In genomic region chr17:51427259-51428255, GRCh38 we compare ENCODE assay signal across 8 cellular contexts.
DNase-seq lines count a peak whose midpoint lies in the region; ATAC-seq and TF ChIP-seq lines count a peak whose summit lies in the region.

No MANE protein-coding gene starts in this region.

- no peaks in the 10 kb centered on the region for H3K9me3 Mint-ChIP-seq in T-helper 2 cell treated with Interferon-gamma antibody and Interleukin-4, amounts not matched to agents 5 μg/mL and 100 μg/mL, for 36 hours
- no peaks in the 10 kb centered on the region for H3K9me3 Mint-ChIP-seq in central memory CD8-positive, alpha-beta T cell

- H3K9me2 ChIP-seq in MM.1S (replicated peaks; ENCODE audit: insufficient read depth, low read length) = no peaks in the 10 kb centered on the region

- H3K4me1 Mint-ChIP-seq in T-helper 2 cell treated with Interferon-gamma antibody and Interleukin-4, amounts not matched to agents 5 μg/mL and 100 μg/mL, for 36 hours (ENCODE audit: low read depth) = peaks cover 48% of the 10 kb centered on the region
- H3K4me1 Mint-ChIP-seq in central memory CD8-positive, alpha-beta T cell = peaks cover 8% of the 10 kb centered on the region

- in situ Hi-C loops in GM13977 (cut with MboI; ENCODE audit: low pct_unique_long_range_greater_than_20kb, low sequenced_read_pairs, unreplicated experiment) = no loop called here

- H3K4me3 ChIP-seq in MM.1S (ENCODE audit: low read length) = no peak overlapping the region

- H3K27ac Mint-ChIP-seq in T-helper 2 cell treated with Interferon-gamma antibody and Interleukin-4, amounts not matched to agents 5 μg/mL and 100 μg/mL, for 36 hours = peak overlapping the region; percentile 85
- peak overlapping the region; percentile 67 for H3K27ac Mint-ChIP-seq in central memory CD8-positive, alpha-beta T cell (ENCODE audit: low read depth)

- H3K79me2 ChIP-seq in MM.1S (ENCODE audit: low read length) = no peaks in the 10 kb centered on the region

- no peaks in the 10 kb centered on the region for H4K20me1 ChIP-seq in MM.1S (ENCODE audit: insufficient read depth, low read length)

- H3K36me3 ChIP-seq in MM.1S (replicated peaks; ENCODE audit: insufficient read depth, low read length) = no peaks in the 10 kb centered on the region

- peak overlapping the region; percentile 78 for H3K4me3 Mint-ChIP-seq in T-helper 2 cell treated with Interferon-gamma antibody and Interleukin-4, amounts not matched to agents 5 μg/mL and 100 μg/mL, for 36 hours
- H3K4me3 Mint-ChIP-seq in central memory CD8-positive, alpha-beta T cell = peak overlapping the region; percentile 21

- no peak for TF ChIP-seq CTCF in GM13977 (IDR thresholded peaks at IDR 0.05; ENCODE audit: extremely low read depth, insufficient read depth, missing control alignments)
- TF ChIP-seq CTCF in MM.1S (IDR thresholded peaks at IDR 0.05; ENCODE audit: low read length) = no peak

- no peak overlapping the region for H2AFZ ChIP-seq in MM.1S (ENCODE audit: low read length)

- no peaks in the 10 kb centered on the region for H3F3A ChIP-seq in MM.1S (ENCODE audit: insufficient read depth, low read length)

- H3K4me1 ChIP-seq in MM.1S (ENCODE audit: low read length) = no peaks in the 10 kb centered on the region

- no peaks in the 10 kb centered on the region for H3K27me3 ChIP-seq in MM.1S (replicated peaks; ENCODE audit: insufficient read depth, low read length)

- peak; percentile 73 for ATAC-seq in HG02973 (IDR thresholded peaks at IDR 0.05; ENCODE audit: unreplicated experiment)
- peak; percentile 77 for ATAC-seq in central memory CD8-positive, alpha-beta T cell (replicated peaks; ENCODE audit: extremely low read depth, poor library complexity, severe bottlenecking)
- ATAC-seq in stimulated activated naive CD8-positive, alpha-beta T cell treated with anti-CD3 and anti-CD28 coated beads, Interleukin-15, Interleukin-2, amounts not matched to agents 100 U/mL and 50 U/mL, for 24 hours = peak; percentile 90

- H3K9me3 ChIP-seq in MM.1S (replicated peaks; ENCODE audit: insufficient read depth, low read length) = no peaks in the 10 kb centered on the region

- peaks cover 2% of the 10 kb centered on the region for H3K36me3 Mint-ChIP-seq in T-helper 2 cell treated with Interferon-gamma antibody and Interleukin-4, amounts not matched to agents 5 μg/mL and 100 μg/mL, for 36 hours (ENCODE audit: low read depth)
- H3K36me3 Mint-ChIP-seq in central memory CD8-positive, alpha-beta T cell (ENCODE audit: insufficient read depth) = no peaks in the 10 kb centered on the region

- no peak overlapping the region for H3K27ac ChIP-seq in MM.1S (ENCODE audit: low read length)

- H3K9ac ChIP-seq in MM.1S (ENCODE audit: low read length) = no peak overlapping the region

- H3K4me2 ChIP-seq in MM.1S (ENCODE audit: low read depth, low read length) = no peak overlapping the region

- peak; percentile 28 for DNase-seq in GM13977 (ENCODE audit: low spot score)
- peak; percentile 70 for DNase-seq in T-helper 2 cell treated with Interferon-gamma antibody and Interleukin-4, amounts not matched to agents 5 μg/mL and 100 μg/mL, for 36 hours (ENCODE audit: low spot score)
- peak in 1 of 2 donors; percentile 36 for DNase-seq in central memory CD8-positive, alpha-beta T cell (ENCODE audit: low spot score in 2 of 2)
- peak; percentile 65 for DNase-seq in stimulated activated naive CD8-positive, alpha-beta T cell treated with anti-CD3 and anti-CD28 coated beads, Interleukin-15, Interleukin-2, amounts not matched to agents 100 U/mL and 50 U/mL, for 24 hours
- DNase-seq in MM.1S = no peak
- no peak for DNase-seq in HT-29 (ENCODE audit: low spot score)
- DNase-seq in HuH-7 (ENCODE audit: low spot score) = no peak

- H3K27me3 Mint-ChIP-seq in T-helper 2 cell treated with Interferon-gamma antibody and Interleukin-4, amounts not matched to agents 5 μg/mL and 100 μg/mL, for 36 hours (ENCODE audit: low read depth) = no peaks in the 10 kb centered on the region
- H3K27me3 Mint-ChIP-seq in central memory CD8-positive, alpha-beta T cell = peaks cover 17% of the 10 kb centered on the region

Comparison
In these comparisons a context has a peak if more than half of its experiments do, and no peak if none do; other contexts are left out.
1. DNase-seq: peak in GM13977 (single experiment), T-helper 2 cell treated with Interferon-gamma antibody and Interleukin-4, amounts not matched to agents 5 μg/mL and 100 μg/mL, for 36 hours (single experiment) and stimulated activated naive CD8-positive, alpha-beta T cell treated with anti-CD3 and anti-CD28 coated beads, Interleukin-15, Interleukin-2, amounts not matched to agents 100 U/mL and 50 U/mL, for 24 hours (single experiment); none in MM.1S (single experiment), HT-29 (single experiment) and HuH-7 (single experiment).
2. Peak in every context shown above with its lines, with median percentiles within 50 percentile points of each other: ATAC-seq.